In the genomic region with DNA sequence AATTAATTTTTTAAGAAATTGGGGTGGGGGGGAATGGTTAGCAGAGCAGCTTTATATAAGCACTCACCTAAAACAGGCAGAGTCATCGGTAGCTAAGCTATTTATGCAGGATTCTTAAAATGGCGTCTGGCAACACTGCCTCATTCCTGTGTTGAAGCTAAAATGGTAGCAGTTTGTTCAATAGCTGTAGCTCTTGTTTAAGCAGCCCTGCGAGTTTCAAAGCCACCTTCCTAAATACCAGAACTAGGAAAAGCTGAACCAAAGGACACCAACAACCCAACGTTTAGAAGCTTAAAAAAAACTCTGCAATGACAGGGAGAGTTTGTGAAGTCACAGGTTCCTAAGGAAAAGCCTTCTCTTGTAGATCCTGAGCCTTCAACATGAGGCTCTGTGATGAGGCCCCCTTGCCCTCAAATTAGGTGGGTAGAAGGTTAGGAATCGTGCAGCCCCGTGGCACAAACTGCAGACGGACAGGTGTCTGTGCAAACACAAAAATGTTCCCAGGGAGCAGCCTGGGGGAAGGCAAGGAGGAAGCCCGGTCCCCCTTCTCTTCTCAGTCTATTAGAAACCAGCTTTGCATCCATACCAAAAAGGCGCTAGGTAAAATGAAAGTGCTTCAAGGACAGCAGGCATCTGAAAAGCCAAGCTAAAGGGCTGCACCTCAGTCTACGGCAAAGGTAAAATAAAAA, we compare ENCODE assay signal across 8 cellular contexts. TPM values are rescaled to one million over a fixed set of nuclear protein-coding genes. Genes with fewer than 3 reads are reported as not detected.
DNase-seq lines count a peak whose midpoint lies in the region; ATAC-seq, FAIRE-seq and TF ChIP-seq lines count a peak whose summit lies in the region.

No MANE protein-coding gene starts in this region.

- H4K12ac ChIP-seq in trophoblast cell (ENCODE audit: low read depth, low read length) = peak overlapping the region; percentile 63

- no peaks in the 10 kb centered on the region for H3K9me3 ChIP-seq in OCI-LY3 (ENCODE audit: insufficient read depth, low read length)
- H3K9me3 ChIP-seq in trophoblast cell (ENCODE audit: insufficient read depth, low read depth, low read length) = no peaks in the 10 kb centered on the region

- H2AFZ ChIP-seq in OCI-LY3 (ENCODE audit: low read depth, low read length) (no peak overlapping the region), trophoblast cell (ENCODE audit: insufficient read depth, low read length, poor library complexity) (peak overlapping the region; percentile 3)

- no peak for FAIRE-seq in H54 (lab: Jason Lieb, UNC)

- H3K9ac ChIP-seq in OCI-LY3 (ENCODE audit: low read length) (peak overlapping the region; percentile 11), trophoblast cell (ENCODE audit: low read length) (no peak overlapping the region)

- H4K8ac ChIP-seq in trophoblast cell (ENCODE audit: low read depth, low read length) = peak overlapping the region; percentile 47

- H2BK5ac ChIP-seq in trophoblast cell (ENCODE audit: low read depth, low read length, poor library complexity) = peak overlapping the region; percentile 67

- peak overlapping the region; percentile 72 for H2BK12ac ChIP-seq in trophoblast cell (ENCODE audit: low read length)

- TF ChIP-seq CTCF in GM12875 (IDR thresholded peaks at IDR 0.05; ENCODE audit: borderline replicate concordance, insufficient read depth, low read depth, low read length) = no peak
- no peak for TF ChIP-seq CTCF in OCI-LY3 (IDR thresholded peaks at IDR 0.05; ENCODE audit: low read depth, low read length)
- TF ChIP-seq CTCF in epithelial cell of esophagus (IDR thresholded peaks at IDR 0.05; ENCODE audit: insufficient read depth, low read depth, low read length, missing control alignments) = no peak

- DNase-seq in epithelial cell of esophagus (ENCODE audit: low read depth) (peak; percentile 48), trophoblast cell (peak in 1 of 2 donors; percentile 46), H54 (ENCODE audit: insufficient read length, low spot score) (no peak)
- DNase-seq in stimulated activated CD4-positive, alpha-beta T cell treated with anti-CD3 and anti-CD28 coated beads, Interleukin-4, amount 100 ng/mL, for 1 hour = no peak

- H4K91ac ChIP-seq in trophoblast cell (ENCODE audit: low read depth, low read length) = peak overlapping the region; percentile 95

- H4K20me1 ChIP-seq in OCI-LY3 (ENCODE audit: insufficient read depth, low read length) = peaks cover 33% of the 10 kb centered on the region

- H3K4me1 ChIP-seq in OCI-LY3 (ENCODE audit: low read length) (peaks cover 89% of the 10 kb centered on the region), trophoblast cell (ENCODE audit: control insufficient read depth in 1 of 2, insufficient read depth in 2 of 2, low read length in 2 of 2) (peaks cover 32 to 57% of the 10 kb centered on the region in 2 experiments)

- H3K27ac ChIP-seq in OCI-LY3 (ENCODE audit: low read length) (no peak overlapping the region), trophoblast cell (ENCODE audit: low read depth, low read length) (peak overlapping the region; percentile 93)

- peak overlapping the region; percentile 58 for H3K4me2 ChIP-seq in OCI-LY3 (ENCODE audit: low read length)
- peak overlapping the region; percentile 3 for H3K4me2 ChIP-seq in trophoblast cell (ENCODE audit: low read length)

- peak overlapping the region; percentile 41 for H3K4me3 ChIP-seq in GM12875 (ENCODE audit: low read depth, low read length)
- H3K4me3 ChIP-seq in OCI-LY3 (ENCODE audit: low read length) = peak overlapping the region; percentile 24
- H3K4me3 ChIP-seq in epithelial cell of esophagus (ENCODE audit: low read length) = peak overlapping the region; percentile 47
- no peak overlapping the region for H3K4me3 ChIP-seq in trophoblast cell (ENCODE audit: low read depth, low read length)

- peaks cover 57% of the 10 kb centered on the region for H3K79me1 ChIP-seq in trophoblast cell (ENCODE audit: low read length)

- peak overlapping the region; percentile 35 for H3K4ac ChIP-seq in trophoblast cell (ENCODE audit: low read depth, low read length)

- H3K23ac ChIP-seq in trophoblast cell (ENCODE audit: low read length) = no peak overlapping the region

- H3K27me3 ChIP-seq in OCI-LY3 (ENCODE audit: low read depth, low read length) = no peaks in the 10 kb centered on the region
- no peaks in the 10 kb centered on the region for H3K27me3 ChIP-seq in trophoblast cell (ENCODE audit: insufficient read depth, low read length)

- H3K14ac ChIP-seq in trophoblast cell (ENCODE audit: low read length) = peak overlapping the region; percentile 50

- peaks cover 91% of the 10 kb centered on the region for H3K79me2 ChIP-seq in OCI-LY3 (ENCODE audit: low read length)
- H3K79me2 ChIP-seq in trophoblast cell (ENCODE audit: control insufficient read depth, insufficient read depth, low read length, poor library complexity) = peaks cover 23% of the 10 kb centered on the region

- H2AK5ac ChIP-seq in trophoblast cell (ENCODE audit: low read length) = peak overlapping the region; percentile 45

- peak overlapping the region; percentile 78 for H3K18ac ChIP-seq in trophoblast cell (ENCODE audit: low read length)

- TF ChIP-seq POLR2A in H54 (IDR thresholded peaks at IDR 0.05; ENCODE audit: low read depth, low read length) = no peak

- no CpG with 5 or more reads among the region's 10 CpGs for WGBS in trophoblast cell (ENCODE audit: extremely low coverage, insufficient coverage, insufficient read length)

- H3K36me3 ChIP-seq in OCI-LY3 (replicated peaks; ENCODE audit: low read depth, low read length) (peaks cover 42% of the 10 kb centered on the region), trophoblast cell (ENCODE audit: control insufficient read depth in 1 of 2, insufficient read depth in 2 of 2, low read length in 2 of 2) (no peaks in the 10 kb centered on the region)

- peak overlapping the region; percentile 70 for H2BK120ac ChIP-seq in trophoblast cell (ENCODE audit: insufficient read depth, low read length, poor library complexity)

- ATAC-seq in activated CD4-positive, CD25-positive, alpha-beta regulatory T cell treated with anti-CD3 and anti-CD28 coated beads, Interleukin-2, amount 50 U/mL, for 24 hours = no peak
- no peak for ATAC-seq in GM21786 (IDR thresholded peaks at IDR 0.05; ENCODE audit: unreplicated experiment)

RNA-seq across cellular contexts. Expression of gene ZMYND8, which starts 4.7 kb away (rescaled TPM):
- polyA plus RNA-seq in trophoblast cell (2013) = 44.5 and 45.1 TPM in 2 replicates
